ENCODE assay signal across 16 cellular contexts in the genomic region with DNA sequence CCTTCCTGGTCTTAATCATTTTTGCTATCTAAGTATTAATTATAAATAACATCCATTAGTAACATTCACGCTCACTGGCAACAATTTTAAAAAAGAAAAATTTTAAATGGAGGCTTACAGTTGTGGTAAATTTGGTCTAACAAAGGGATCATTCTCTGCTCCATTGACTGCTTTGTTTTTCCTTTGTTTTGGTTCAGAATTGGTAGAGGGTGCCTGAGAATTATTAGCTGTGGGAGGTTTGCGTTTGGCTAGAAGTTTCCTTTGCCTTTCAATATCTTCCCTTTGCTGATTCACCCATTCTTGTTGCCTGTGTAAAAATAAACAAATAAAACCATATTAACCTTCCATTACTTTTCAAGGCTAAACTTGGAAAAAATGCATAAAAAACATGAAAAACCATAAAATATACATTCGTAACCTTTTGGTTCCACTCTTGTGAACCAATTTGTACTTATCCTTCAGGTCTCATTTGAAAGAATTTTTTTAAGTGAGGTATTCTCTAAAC.
A peak's percentile ranks its signal among the peaks of the same experiment; 100 is the strongest.
DNase-seq lines count a peak whose midpoint lies in the region; ATAC-seq and TF ChIP-seq lines count a peak whose summit lies in the region.
"Had no signal": no experiment of that assay in that cellular context is flagged by ENCODE, and none has a peak within 500 bp of the region (broad histone marks: within the 10 kb centered on the region; RNA-seq: fewer than 3 reads in every experiment).

No MANE protein-coding gene starts in this region.

- peaks cover 57% of the 10 kb centered on the region for H3K36me3 Mint-ChIP-seq in endodermal cell (ENCODE audit: low read depth)
- peaks cover 31 to 70% (median 58%) of the 10 kb centered on the region in 5 donors for H3K36me3 Mint-ChIP-seq in naive thymus-derived CD4-positive, alpha-beta T cell

- H3K9me3 ChIP-seq in SJSA1 (replicated peaks), result no peaks in the 10 kb centered on the region
- no peaks in the 10 kb centered on the region for H3K9me3 ChIP-seq in endodermal cell (ENCODE audit: control insufficient read depth, low read length)
- no peaks in the 10 kb centered on the region for H3K9me3 ChIP-seq in naive thymus-derived CD4-positive, alpha-beta T cell (ENCODE audit: control insufficient read depth in 2 of 3, low read length in 3 of 3)
- H3K9me3 ChIP-seq in adrenal gland (replicated peaks in 1 of 3), result no peaks in the 10 kb centered on the region
- H3K9me3 ChIP-seq: Peyer's patch had no signal

- POLR2A ChIA-PET in naive thymus-derived CD4-positive, alpha-beta T cell (lab: Charles Lee), result no interaction called here

- no peak overlapping the region for H3K9ac ChIP-seq in endodermal cell (ENCODE audit: extremely low read depth, low read length, poor library complexity, severe bottlenecking)

- H3K4me3 Mint-ChIP-seq in endodermal cell, result no peak overlapping the region
- no peak overlapping the region for H3K4me3 Mint-ChIP-seq in naive thymus-derived CD4-positive, alpha-beta T cell
- H3K4me3 Mint-ChIP-seq: B cell had no signal

- H3K27me3 Mint-ChIP-seq in endodermal cell (ENCODE audit: insufficient read depth), result no peaks in the 10 kb centered on the region
- no peaks in the 10 kb centered on the region for H3K27me3 Mint-ChIP-seq in naive thymus-derived CD4-positive, alpha-beta T cell
- H3K27me3 Mint-ChIP-seq: B cell had no signal

- peaks cover 12% of the 10 kb centered on the region for H3K4me1 Mint-ChIP-seq in endodermal cell
- peaks cover 25 to 50% (median 32%) of the 10 kb centered on the region in 7 donors for H3K4me1 Mint-ChIP-seq in naive thymus-derived CD4-positive, alpha-beta T cell

- peaks cover 11% of the 10 kb centered on the region for H3K4me1 ChIP-seq in SJSA1 (replicated peaks)
- H3K4me1 ChIP-seq in endodermal cell (ENCODE audit: control insufficient read depth, insufficient read depth, low read length), result no peaks in the 10 kb centered on the region
- peaks cover 6 to 30% of the 10 kb centered on the region in 2 donors for H3K4me1 ChIP-seq in naive thymus-derived CD4-positive, alpha-beta T cell (ENCODE audit: control insufficient read depth in 2 of 2, insufficient read depth in 2 of 2, low read length in 2 of 2)
- H3K4me1 ChIP-seq in adrenal gland (replicated peaks in 1 of 2), result peaks cover 4 to 13% of the 10 kb centered on the region in 2 donors
- H3K4me1 ChIP-seq: Peyer's patch had no signal

- H3K4me3 ChIP-seq in SJSA1 (no peak overlapping the region), endodermal cell (ENCODE audit: low read length) (no peak overlapping the region), adrenal gland (no peak overlapping the region)
- no peak overlapping the region for H3K4me3 ChIP-seq in naive thymus-derived CD4-positive, alpha-beta T cell (ENCODE audit: low read length)
- H3K4me3 ChIP-seq: K562, Peyer's patch had no signal

- no peak for TF ChIP-seq POLR2A in adrenal gland (IDR thresholded peaks at IDR 0.05)

- H3K27ac ChIP-seq in SJSA1 (peak overlapping the region; percentile 5), endodermal cell (ENCODE audit: low read depth, low read length) (peak overlapping the region; percentile 24), adrenal gland (no peak overlapping the region)
- H3K27ac ChIP-seq in naive thymus-derived CD4-positive, alpha-beta T cell (ENCODE audit: low read depth, low read length), result no peak overlapping the region
- H3K27ac ChIP-seq: Peyer's patch had no signal

- ATAC-seq in naive thymus-derived CD4-positive, alpha-beta T cell, result no peak
- no peak for ATAC-seq in GM18870 (IDR thresholded peaks at IDR 0.05; ENCODE audit: unreplicated experiment)
- no peak for ATAC-seq in GM21528 (IDR thresholded peaks at IDR 0.05; ENCODE audit: low FRiP score, unreplicated experiment)
- ATAC-seq: K562 had no signal

- H3K27me3 ChIP-seq in SJSA1 (replicated peaks) (no peaks in the 10 kb centered on the region), endodermal cell (ENCODE audit: control insufficient read depth, insufficient read depth, low read length, poor library complexity, severe bottlenecking) (no peaks in the 10 kb centered on the region), adrenal gland (no peaks in the 10 kb centered on the region)
- no peaks in the 10 kb centered on the region for H3K27me3 ChIP-seq in naive thymus-derived CD4-positive, alpha-beta T cell (ENCODE audit: control insufficient read depth in 2 of 2, insufficient read depth in 2 of 2, low read length in 2 of 2)
- H3K27me3 ChIP-seq: Peyer's patch had no signal

- peak overlapping the region; percentile 14 for H3K27ac Mint-ChIP-seq in endodermal cell
- peak overlapping the region in 6 of 9 donors; percentile 9 to 96 (median 50) for H3K27ac Mint-ChIP-seq in naive thymus-derived CD4-positive, alpha-beta T cell
- H3K27ac Mint-ChIP-seq: B cell had no signal

- CTCF ChIA-PET in naive thymus-derived CD4-positive, alpha-beta T cell (lab: Charles Lee), result no interaction called here

- peak; percentile 15 for DNase-seq in EH (ENCODE audit: low read depth)
- DNase-seq in SJSA1 (ENCODE audit: low read depth in 1 of 2, low spot score in 2 of 2), result peak in 1 of 2 experiments; percentile 24
- DNase-seq in endodermal cell, result no peak
- no peak for DNase-seq in naive thymus-derived CD4-positive, alpha-beta T cell
- DNase-seq in DMS153 (lab: John Stamatoyannopoulos, UW), result no peak
- DNase-seq in adrenal gland, result no peak
- DNase-seq: COR-L47; GF-D8; NCI-H1694 treated with DMSO at 0.1 percent for 48 hours; NCI-H748 treated with DMSO at 0.1 percent for 48 hours; NK-92 treated with Interleukin-12 subunit alpha and Interleukin-12 subunit beta, amount 100 ng/mL, for 24 hours; Peyer's patch had no signal

- peaks cover 80% of the 10 kb centered on the region for H3K36me3 ChIP-seq in SJSA1
- H3K36me3 ChIP-seq in endodermal cell (ENCODE audit: control insufficient read depth, insufficient read depth, low read length), result peaks cover 83% of the 10 kb centered on the region
- H3K36me3 ChIP-seq in naive thymus-derived CD4-positive, alpha-beta T cell (ENCODE audit: control insufficient read depth in 2 of 3, insufficient read depth in 3 of 3, low read length in 3 of 3), result peaks cover 0 to 27% (median 7%) of the 10 kb centered on the region in 3 experiments
- peaks cover 0 to 17% of the 10 kb centered on the region in 2 donors for H3K36me3 ChIP-seq in adrenal gland (replicated peaks in 1 of 2)

- intact Hi-C loops in naive thymus-derived CD4-positive, alpha-beta T cell (cut with micrococcal nuclease), result loop anchor here in 1 of 2 donors (2.0 kb wide), 1 partner anchor 13 kb away; no protein-coding TSS in a partner anchor
- intact Hi-C loops in adrenal gland (cut with DNase I), result no loop called here

- H3K9me3 Mint-ChIP-seq in endodermal cell, result no peaks in the 10 kb centered on the region
- H3K9me3 Mint-ChIP-seq in naive thymus-derived CD4-positive, alpha-beta T cell, result peaks cover 0 to 19% (median 3%) of the 10 kb centered on the region in 11 donors

- WGBS in endodermal cell (ENCODE audit: insufficient coverage in 1 of 2, insufficient read length in 1 of 2), 2 experiments, result 96 to 100% methylated on average over 1 to 3 of the region's 3 CpGs
- WGBS in adrenal gland, 4 donors, result 83 to 92% (median 89%) methylated on average over 3 of the region's 3 CpGs

- TF ChIP-seq CTCF in endodermal cell (conservative IDR thresholded peaks at IDR 0.05) (no peak), adrenal gland (IDR thresholded peaks at IDR 0.05) (no peak)

Comparison
In these comparisons a context has a peak if more than half of its experiments do, and no peak if none do; other contexts are left out.
1. H3K27ac ChIP-seq: peak in SJSA1 (single experiment) and endodermal cell (single experiment); none in naive thymus-derived CD4-positive, alpha-beta T cell (single experiment) and adrenal gland (0 of 5).